Comparison of ENCODE assay signal across 23 cellular contexts in genomic region chr15:59148160-59148810, GRCh38. TPM values are rescaled to one million over a fixed set of nuclear protein-coding genes. Genes with fewer than 3 reads are reported as not detected.
DNase-seq lines count a peak whose midpoint lies in the region; ATAC-seq and TF ChIP-seq lines count a peak whose summit lies in the region.
"Had no signal": no experiment of that assay in that cellular context is flagged by ENCODE, and none has a peak within 500 bp of the region (broad histone marks: within the 10 kb centered on the region; RNA-seq: fewer than 3 reads in every experiment).

No MANE protein-coding gene starts in this region.

- no peaks in the 10 kb centered on the region for H3K79me2 ChIP-seq in OCI-LY7 (ENCODE audit: insufficient read depth, low read depth, low read length)

- H3K4me3 ChIP-seq in OCI-LY7 (ENCODE audit: low read depth, low read length, poor library complexity, severe bottlenecking) (no peak overlapping the region), SJCRH30 (no peak overlapping the region)
- H3K4me3 ChIP-seq: suprapubic skin had no signal

- H3K4me1 ChIP-seq in OCI-LY7 (ENCODE audit: insufficient read depth, low read length, poor library complexity, severe bottlenecking) (no peaks in the 10 kb centered on the region), SJCRH30 (no peaks in the 10 kb centered on the region)

- H3K9me3 ChIP-seq in OCI-LY7 (ENCODE audit: low read length), result no peaks in the 10 kb centered on the region
- no peaks in the 10 kb centered on the region for H3K9me3 ChIP-seq in SJCRH30 (replicated peaks)
- H3K9me3 ChIP-seq: suprapubic skin had no signal

- TSS peak; percentile 32 for BruUV-seq in OCI-LY7 (replicated peaks; lab: Mats Ljungman, UMichigan)

- ATAC-seq in omental fat pad (ENCODE audit: low FRiP score) (peak; percentile 50), HG02840 (IDR thresholded peaks at IDR 0.05; ENCODE audit: low FRiP score, unreplicated experiment) (no peak)
- ATAC-seq: activated T-cell treated with anti-CD3 and anti-CD28 coated beads, Interleukin-2, amount 50 U/mL, for 4 hours; naive thymus-derived CD8-positive, alpha-beta T cell had no signal

- POLR2A ChIA-PET in OCI-LY7 (lab: Charles Lee), result no interaction called here

- intact Hi-C loops in OCI-LY7 (cut with micrococcal nuclease; ENCODE audit: unreplicated experiment), result no loop called here

- no peaks in the 10 kb centered on the region for H3K27me3 ChIP-seq in SJCRH30
- H3K27me3 ChIP-seq: suprapubic skin had no signal

- no peak overlapping the region for H2AFZ ChIP-seq in OCI-LY7 (ENCODE audit: low read length)

- CTCF ChIA-PET in OCI-LY7 (lab: Charles Lee; ENCODE audit: unreplicated experiment), result no interaction called here

- H3K9me2 ChIP-seq in OCI-LY7 (ENCODE audit: insufficient read depth, low read length), result no peaks in the 10 kb centered on the region

- no peaks in the 10 kb centered on the region for H4K20me1 ChIP-seq in OCI-LY7 (ENCODE audit: insufficient read depth, low read length)

- H3K4me2 ChIP-seq in OCI-LY7 (ENCODE audit: low read length), result no peak overlapping the region

- no peak overlapping the region for H3K27ac ChIP-seq in OCI-LY7 (ENCODE audit: low read depth, low read length, poor library complexity, severe bottlenecking)
- no peak overlapping the region for H3K27ac ChIP-seq in SJCRH30
- H3K27ac ChIP-seq: HL-60, suprapubic skin had no signal

- DNase-seq in EH (ENCODE audit: low read depth) (peak; percentile 87), OCI-LY7 (ENCODE audit: low spot score) (no peak), fibroblast of gingiva (ENCODE audit: low read depth) (peak; percentile 68), omental fat pad (ENCODE audit: low spot score) (no peak), SJCRH30 (no peak), inferior parietal cortex (ENCODE audit: extremely low spot score) (no peak), HuH-7.5 (ENCODE audit: low spot score) (no peak)
- DNase-seq: activated CD4-positive, alpha-beta memory T cell treated with anti-CD3 and anti-CD28 coated beads, Interleukin-2, amount 10 ng/mL, durations not matched to agents 7 days and 5 days; activated T-cell treated with anti-CD3 and anti-CD28 coated beads, Interleukin-2, amount 50 U/mL, for 4 hours; erythroblast; glutamatergic neuron; KG1; kidney; naive thymus-derived CD8-positive, alpha-beta T cell; NCI-H2081; NCI-H510A treated with DMSO at 0.1 percent for 48 hours; Right ventricle myocardium superior; T-helper 1 cell had no signal

- TF ChIP-seq CTCF in OCI-LY7 (conservative IDR thresholded peaks at IDR 0.05; ENCODE audit: low read length) (no peak), omental fat pad (IDR thresholded peaks at IDR 0.05) (no peak)

- H3K36me3 ChIP-seq in OCI-LY7 (ENCODE audit: insufficient read depth, low read length) (peaks cover 13% of the 10 kb centered on the region; the same call in 1 of the 2 replicates), SJCRH30 (peaks cover 63% of the 10 kb centered on the region)

RNA-seq across cellular contexts. Expression of gene CCNB2, which starts 43.3 kb away (rescaled TPM):
- total RNA-seq in OCI-LY7 (2014; rRNA removed; shearing (Covaris generic)), result 87.9 and 93.9 TPM in 2 replicates
- total RNA-seq in OCI-LY7 (2022), result 128 and 155 TPM in 2 replicates
- total RNA-seq in omental fat pad, result 1 to 10 TPM; 1.0 to 5.8 (median 1.1) TPM
- 193 and 201 TPM in 2 replicates for total RNA-seq in SJCRH30 (2014; rRNA removed; shearing (Covaris generic))

RNA-seq across cellular contexts. Expression of gene LDHAL6B, which starts 58.4 kb away (rescaled TPM):
- total RNA-seq in OCI-LY7 (2014; rRNA removed; shearing (Covaris generic)), result 0.09 TPM in 1 of 2 replicates, not detected in the other
- total RNA-seq in OCI-LY7 (2022) (not detected in 2 replicates), omental fat pad (not detected)
- total RNA-seq in SJCRH30 (2014; rRNA removed; shearing (Covaris generic)), result not detected in 2 replicates
- total RNA-seq: activated CD4-positive, alpha-beta memory T cell treated with anti-CD3 and anti-CD28 coated beads, Interleukin-2, amount 10 ng/mL, durations not matched to agents 7 days and 5 days; activated T-cell treated with anti-CD3 and anti-CD28 coated beads, Interleukin-2, amount 50 U/mL, for 4 hours; dermis microvascular lymphatic vessel endothelial cell; kidney; naive thymus-derived CD8-positive, alpha-beta T cell; posterior vena cava; Right ventricle myocardium superior; suprapubic skin had no signal

Comparison
In these comparisons a context has a peak if more than half of its experiments do, and no peak if none do; other contexts are left out.
1. DNase-seq: peak in EH (single experiment) and fibroblast of gingiva (single experiment); none in OCI-LY7 (single experiment), omental fat pad (single experiment), SJCRH30 (0 of 2), inferior parietal cortex (single experiment) and HuH-7.5 (single experiment).
2. RNA of gene CCNB2, which starts 43.3 kb away (total RNA-seq): 193 to 201 TPM in SJCRH30 and 87.9 to 155 TPM in OCI-LY7; 1.0 to 5.8 TPM in omental fat pad; every median in the first group is over 10 times any median in the second.